In the genomic region with DNA sequence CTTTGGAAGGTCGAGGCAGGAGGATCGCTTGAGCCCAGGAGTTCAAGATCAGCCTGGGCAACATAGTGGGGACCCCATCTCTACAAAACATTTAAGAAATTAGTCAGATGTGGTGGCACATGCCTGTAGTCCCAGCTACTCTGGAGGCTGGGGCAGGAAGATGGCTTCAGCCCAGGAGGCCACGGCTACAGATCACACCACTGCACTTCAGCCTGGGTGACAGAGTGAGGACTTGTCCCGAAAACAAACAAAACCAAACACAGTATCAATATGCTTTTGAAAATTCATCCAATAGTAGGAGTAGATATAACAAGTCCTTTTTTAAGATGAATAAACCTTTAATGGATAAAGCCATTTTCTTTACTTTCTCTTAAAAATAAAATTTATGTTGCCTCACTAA, we compare ENCODE assay signal across 32 cellular contexts.
"Had no signal": no experiment of that assay in that cellular context is flagged by ENCODE, and none has a peak within 500 bp of the region (broad histone marks: within the 10 kb centered on the region; RNA-seq: fewer than 3 reads in every experiment).

No MANE protein-coding gene starts in this region.

- H3K4me2 ChIP-seq: neural progenitor cell had no signal

- H3K27ac Mint-ChIP-seq: dendritic cell treated with granulocyte-macrophage colony-stimulating factor and Interleukin-4, amounts not matched to agents 40 ng/mL and 50 ng/mL, for 4 days; memory B cell; naive thymus-derived CD4-positive, alpha-beta T cell; neural progenitor cell; stimulated activated memory B cell treated with anti-CD40 and anti-IgM and Interleukin-4, amounts not matched to agents 10 μg/mL and 1 μg/mL and 100 μg/mL, for 72 hours had no signal

- H3K27ac ChIP-seq: colonic mucosa, esophagus muscularis mucosa, heart right ventricle, neural progenitor cell, ovary, psoas muscle, skin epidermis, spleen, testis, tibial artery, upper lobe of right lung, uterus had no signal

- FAIRE-seq: endothelial cell of umbilical vein had no signal

- ATAC-seq: heart right ventricle; left colon; left ventricle myocardium superior; naive thymus-derived CD4-positive, alpha-beta T cell; psoas muscle; right cardiac atrium; stimulated activated memory B cell treated with anti-CD40 and anti-IgM and Interleukin-4, amounts not matched to agents 10 μg/mL and 1 μg/mL and 100 μg/mL, for 72 hours; stimulated activated naive CD8-positive, alpha-beta T cell treated with anti-CD3 and anti-CD28 coated beads, Interleukin-15, Interleukin-2, amounts not matched to agents 100 U/mL and 50 U/mL, for 24 hours; upper lobe of right lung had no signal

- H3K36me3 Mint-ChIP-seq: memory B cell; stimulated activated memory B cell treated with anti-CD40 and anti-IgM and Interleukin-4, amounts not matched to agents 10 μg/mL and 1 μg/mL and 100 μg/mL, for 72 hours had no signal

- H3K4me3 Mint-ChIP-seq: dendritic cell treated with granulocyte-macrophage colony-stimulating factor and Interleukin-4, amounts not matched to agents 40 ng/mL and 50 ng/mL, for 4 days; memory B cell; naive thymus-derived CD4-positive, alpha-beta T cell; nephron; neural progenitor cell; stimulated activated memory B cell treated with anti-CD40 and anti-IgM and Interleukin-4, amounts not matched to agents 10 μg/mL and 1 μg/mL and 100 μg/mL, for 72 hours had no signal

- H3K27me3 ChIP-seq: colonic mucosa, esophagus muscularis mucosa, heart right ventricle, neural progenitor cell, ovary, spleen, testis, tibial artery, upper lobe of right lung, uterus had no signal

- H2AFZ ChIP-seq: neural progenitor cell had no signal

- H3K9me3 Mint-ChIP-seq: dendritic cell treated with granulocyte-macrophage colony-stimulating factor and Interleukin-4, amounts not matched to agents 40 ng/mL and 50 ng/mL, for 4 days; memory B cell; naive thymus-derived CD4-positive, alpha-beta T cell; nephron; stimulated activated memory B cell treated with anti-CD40 and anti-IgM and Interleukin-4, amounts not matched to agents 10 μg/mL and 1 μg/mL and 100 μg/mL, for 72 hours had no signal

- H3K9ac ChIP-seq: neural progenitor cell had no signal

- DNase-seq: colonic mucosa; effector CD8-positive, alpha-beta T cell; foreskin melanocyte; glutamatergic neuron; heart right ventricle; hippocampal formation; left colon; left ventricle myocardium superior; midbrain; naive thymus-derived CD4-positive, alpha-beta T cell; occipital lobe; ovary; posterior cingulate gyrus; psoas muscle; right cardiac atrium; spleen; stimulated activated CD4-positive, alpha-beta T cell treated with anti-CD3 and anti-CD28 coated beads, Interleukin-4, amount 100 ng/mL, for 4 hours; stimulated activated naive CD8-positive, alpha-beta T cell treated with anti-CD3 and anti-CD28 coated beads, Interleukin-15, Interleukin-2, amounts not matched to agents 100 U/mL and 50 U/mL, for 24 hours; substantia nigra; testis; tibial artery; upper lobe of right lung; uterus had no signal

- H3K27me3 Mint-ChIP-seq: dendritic cell treated with granulocyte-macrophage colony-stimulating factor and Interleukin-4, amounts not matched to agents 40 ng/mL and 50 ng/mL, for 4 days; naive thymus-derived CD4-positive, alpha-beta T cell; stimulated activated memory B cell treated with anti-CD40 and anti-IgM and Interleukin-4, amounts not matched to agents 10 μg/mL and 1 μg/mL and 100 μg/mL, for 72 hours had no signal

- H3K4me1 ChIP-seq: colonic mucosa, psoas muscle had no signal

- H3K36me3 ChIP-seq: colonic mucosa, esophagus muscularis mucosa, heart right ventricle, neural progenitor cell, ovary, spleen, tibial artery, upper lobe of right lung, uterus had no signal

- H3K4me3 ChIP-seq: colonic mucosa, esophagus muscularis mucosa, heart right ventricle, lung, neural progenitor cell, ovary, psoas muscle, skin epidermis, spleen, testis, tibial artery, upper lobe of right lung, uterus had no signal

- H3K9me3 ChIP-seq: colonic mucosa, esophagus muscularis mucosa, heart right ventricle, ovary, psoas muscle, spleen, testis, tibial artery, upper lobe of right lung, uterus had no signal
